In genomic region chr3:187077537-187077936, GRCh38 we compare ENCODE assay signal across 1 cellular context.
TF ChIP-seq lines count a peak whose summit lies in the region.

No MANE protein-coding gene starts in this region.

TF ChIP-seq in GM12878, 131 proteins besides CTCF, POLR2A, EP300 and RAD21 (continued from another document):
- no peak for TF ChIP-seq TARDBP (IDR thresholded peaks at IDR 0.05; ENCODE audit: borderline replicate concordance)
- TF ChIP-seq CREB1 (IDR thresholded peaks at IDR 0.05; ENCODE audit: low read depth) = no peak
- TF ChIP-seq MTA3 (IDR thresholded peaks at IDR 0.05; ENCODE audit: borderline replicate concordance, low read length) = no peak
- TF ChIP-seq, protein P1, sequence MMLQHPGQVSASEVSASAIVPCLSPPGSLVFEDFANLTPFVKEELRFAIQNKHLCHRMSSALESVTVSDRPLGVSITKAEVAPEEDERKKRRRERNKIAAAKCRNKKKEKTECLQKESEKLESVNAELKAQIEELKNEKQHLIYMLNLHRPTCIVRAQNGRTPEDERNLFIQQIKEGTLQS (IDR thresholded peaks at IDR 0.05; ENCODE audit: borderline replicate concordance, extremely low read depth, low read depth, low read length) = no peak
- TF ChIP-seq, protein P2, sequence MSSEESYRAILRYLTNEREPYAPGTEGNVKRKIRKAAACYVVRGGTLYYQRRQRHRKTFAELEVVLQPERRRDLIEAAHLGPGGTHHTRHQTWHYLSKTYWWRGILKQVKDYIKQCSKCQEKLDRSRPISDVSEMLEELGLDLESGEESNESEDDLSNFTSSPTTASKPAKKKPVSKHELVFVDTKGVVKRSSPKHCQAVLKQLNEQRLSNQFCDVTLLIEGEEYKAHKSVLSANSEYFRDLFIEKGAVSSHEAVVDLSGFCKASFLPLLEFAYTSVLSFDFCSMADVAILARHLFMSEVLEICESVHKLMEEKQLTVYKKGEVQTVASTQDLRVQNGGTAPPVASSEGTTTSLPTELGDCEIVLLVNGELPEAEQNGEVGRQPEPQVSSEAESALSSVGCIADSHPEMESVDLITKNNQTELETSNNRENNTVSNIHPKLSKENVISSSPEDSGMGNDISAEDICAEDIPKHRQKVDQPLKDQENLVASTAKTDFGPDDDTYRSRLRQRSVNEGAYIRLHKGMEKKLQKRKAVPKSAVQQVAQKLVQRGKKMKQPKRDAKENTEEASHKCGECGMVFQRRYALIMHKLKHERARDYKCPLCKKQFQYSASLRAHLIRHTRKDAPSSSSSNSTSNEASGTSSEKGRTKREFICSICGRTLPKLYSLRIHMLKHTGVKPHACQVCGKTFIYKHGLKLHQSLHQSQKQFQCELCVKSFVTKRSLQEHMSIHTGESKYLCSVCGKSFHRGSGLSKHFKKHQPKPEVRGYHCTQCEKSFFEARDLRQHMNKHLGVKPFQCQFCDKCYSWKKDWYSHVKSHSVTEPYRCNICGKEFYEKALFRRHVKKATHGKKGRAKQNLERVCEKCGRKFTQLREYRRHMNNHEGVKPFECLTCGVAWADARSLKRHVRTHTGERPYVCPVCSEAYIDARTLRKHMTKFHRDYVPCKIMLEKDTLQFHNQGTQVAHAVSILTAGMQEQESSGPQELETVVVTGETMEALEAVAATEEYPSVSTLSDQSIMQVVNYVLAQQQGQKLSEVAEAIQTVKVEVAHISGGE (CRISPR knock-in tag; IDR thresholded peaks at IDR 0.05) = no peak
- no peak for TF ChIP-seq ZNF592 (IDR thresholded peaks at IDR 0.05)
- TF ChIP-seq MYC (IDR thresholded peaks at IDR 0.05; ENCODE audit: insufficient read depth, insufficient read length, insufficient replicate concordance, low read length, severe bottlenecking) = no peak
- no peak for TF ChIP-seq SIN3A (IDR thresholded peaks at IDR 0.05; ENCODE audit: low read depth, low read length)
- peak; percentile 69; the same call in 1 of the 2 replicates for TF ChIP-seq POLR2AphosphoS5 (IDR thresholded peaks at IDR 0.05; ENCODE audit: low read length)
- no peak for TF ChIP-seq BRCA1 (IDR thresholded peaks at IDR 0.05; ENCODE audit: low read depth, low read length)
